ENCODE assay signal across 13 cellular contexts in genomic region chr14:100399052-100399849, GRCh38. TPM values are rescaled to one million over a fixed set of nuclear protein-coding genes. Genes with fewer than 3 reads are reported as not detected.
A peak's percentile ranks its signal among the peaks of the same experiment; 100 is the strongest.
DNase-seq lines count a peak whose midpoint lies in the region; ATAC-seq and TF ChIP-seq lines count a peak whose summit lies in the region.
"Had no signal": no experiment of that assay in that cellular context is flagged by ENCODE, and none has a peak within 500 bp of the region (broad histone marks: within the 10 kb centered on the region; RNA-seq: fewer than 3 reads in every experiment).

No MANE protein-coding gene starts in this region.

- no peaks in the 10 kb centered on the region for H3K9me2 ChIP-seq in neural cell (ENCODE audit: insufficient read depth, low read length)

- TF ChIP-seq CTCF in neural cell (IDR thresholded peaks at IDR 0.05; ENCODE audit: poor library complexity, severe bottlenecking): no peak

- intact Hi-C loops in left ventricle myocardium superior (cut with micrococcal nuclease): no loop called here

- no peak for ATAC-seq in central memory CD8-positive, alpha-beta T cell (replicated peaks; ENCODE audit: extremely low read depth, poor library complexity, severe bottlenecking)
- ATAC-seq in stimulated activated effector memory CD8-positive, alpha-beta T cell treated with anti-CD3 and anti-CD28 coated beads, Interleukin-12 subunit alpha, Interleukin-12 subunit beta, amount 100 ng/mL, for 72 hours: no peak
- ATAC-seq in left ventricle myocardium superior: no peak

- TF ChIP-seq EP300 in neural cell (conservative IDR thresholded peaks at IDR 0.05; ENCODE audit: poor library complexity, severe bottlenecking): no peak

- no peak overlapping the region for H3K4me3 Mint-ChIP-seq in central memory CD8-positive, alpha-beta T cell
- H3K4me3 Mint-ChIP-seq in stimulated activated effector memory CD8-positive, alpha-beta T cell treated with anti-CD3 and anti-CD28 coated beads, Interleukin-12 subunit alpha, Interleukin-12 subunit beta, amount 100 ng/mL, for 72 hours: no peak overlapping the region

- no peak for TF ChIP-seq RAD21 in neural cell (conservative IDR thresholded peaks at IDR 0.05)

- H3K27me3 Mint-ChIP-seq in central memory CD8-positive, alpha-beta T cell: no peaks in the 10 kb centered on the region

- no peaks in the 10 kb centered on the region for H3K36me3 ChIP-seq in neural cell (ENCODE audit: insufficient read depth, low read length)
- H3K36me3 ChIP-seq: esophagus muscularis mucosa, thyroid gland had no signal

- no peaks in the 10 kb centered on the region for H3F3A ChIP-seq in neural cell (ENCODE audit: insufficient read depth, low read length, poor library complexity, severe bottlenecking)

- H3K79me2 ChIP-seq in neural cell (replicated peaks; ENCODE audit: insufficient read depth, low read length): no peaks in the 10 kb centered on the region

- no peaks in the 10 kb centered on the region for H3K36me3 Mint-ChIP-seq in central memory CD8-positive, alpha-beta T cell (ENCODE audit: insufficient read depth)
- no peaks in the 10 kb centered on the region for H3K36me3 Mint-ChIP-seq in stimulated activated effector memory CD8-positive, alpha-beta T cell treated with anti-CD3 and anti-CD28 coated beads, Interleukin-12 subunit alpha, Interleukin-12 subunit beta, amount 100 ng/mL, for 72 hours

- H3K4me1 Mint-ChIP-seq in central memory CD8-positive, alpha-beta T cell: peaks cover 33% of the 10 kb centered on the region
- H3K4me1 Mint-ChIP-seq in stimulated activated effector memory CD8-positive, alpha-beta T cell treated with anti-CD3 and anti-CD28 coated beads, Interleukin-12 subunit alpha, Interleukin-12 subunit beta, amount 100 ng/mL, for 72 hours: peaks cover 34% of the 10 kb centered on the region

- H3K9me3 ChIP-seq in neural cell (ENCODE audit: low read length): no peaks in the 10 kb centered on the region
- H3K9me3 ChIP-seq: esophagus muscularis mucosa, thyroid gland had no signal

- H3K4me2 ChIP-seq in neural cell (ENCODE audit: low read length): peak overlapping the region; percentile 57

- peak overlapping the region; percentile 17 for H3K27ac Mint-ChIP-seq in central memory CD8-positive, alpha-beta T cell (ENCODE audit: low read depth)
- no peak overlapping the region for H3K27ac Mint-ChIP-seq in stimulated activated effector memory CD8-positive, alpha-beta T cell treated with anti-CD3 and anti-CD28 coated beads, Interleukin-12 subunit alpha, Interleukin-12 subunit beta, amount 100 ng/mL, for 72 hours
- H3K27ac Mint-ChIP-seq: activated T-helper 2 cell treated with anti-CD3 and anti-CD28 coated beads, Interferon-gamma antibody, Interleukin-2, Interleukin-4, amounts not matched to agents 10 μg/mL and 5 μg/mL and 100 μg/mL, durations not matched to agents 14 hours and 24 hours and 36 hours had no signal

- no peaks in the 10 kb centered on the region for H3K9me3 Mint-ChIP-seq in central memory CD8-positive, alpha-beta T cell
- no peaks in the 10 kb centered on the region for H3K9me3 Mint-ChIP-seq in stimulated activated effector memory CD8-positive, alpha-beta T cell treated with anti-CD3 and anti-CD28 coated beads, Interleukin-12 subunit alpha, Interleukin-12 subunit beta, amount 100 ng/mL, for 72 hours
- H3K9me3 Mint-ChIP-seq: activated T-helper 2 cell treated with anti-CD3 and anti-CD28 coated beads, Interferon-gamma antibody, Interleukin-2, Interleukin-4, amounts not matched to agents 10 μg/mL and 5 μg/mL and 100 μg/mL, durations not matched to agents 14 hours and 24 hours and 36 hours had no signal

- no peaks in the 10 kb centered on the region for H4K20me1 ChIP-seq in neural cell (ENCODE audit: insufficient read depth)

- DNase-seq in DMS79 (lab: John Stamatoyannopoulos, UW): peak; percentile 11
- DNase-seq in NOMO-1 (lab: John Stamatoyannopoulos, UW; ENCODE audit: unreplicated experiment in 2 of 2): peak; percentile 34 to 51
- DNase-seq in central memory CD8-positive, alpha-beta T cell (ENCODE audit: low spot score in 2 of 2): no peak
- no peak for DNase-seq in stimulated activated effector memory CD8-positive, alpha-beta T cell treated with anti-CD3 and anti-CD28 coated beads, Interleukin-12 subunit alpha, Interleukin-12 subunit beta, amount 100 ng/mL, for 72 hours (ENCODE audit: low spot score in 2 of 2)
- DNase-seq in SW480 (ENCODE audit: low spot score): no peak
- DNase-seq in NCI-H1417 treated with DMSO at 0.1 percent for 48 hours (lab: John Stamatoyannopoulos, UW): no peak
- DNase-seq in left ventricle myocardium superior: no peak
- DNase-seq: dermis blood vessel endothelial cell, left cardiac atrium, thyroid gland had no signal

- H3K9ac ChIP-seq in neural cell (ENCODE audit: low read length): peak overlapping the region; percentile 44

- peak overlapping the region; percentile 35 for H3K4me3 ChIP-seq in neural cell (ENCODE audit: low read length)
- H3K4me3 ChIP-seq: esophagus muscularis mucosa, thyroid gland had no signal

- H3K27ac ChIP-seq in neural cell (ENCODE audit: low read length): peak overlapping the region; percentile 71
- H3K27ac ChIP-seq: esophagus muscularis mucosa, thyroid gland had no signal

- H3K27me3 ChIP-seq in neural cell (ENCODE audit: insufficient read depth, low read depth, low read length): no peaks in the 10 kb centered on the region
- H3K27me3 ChIP-seq: esophagus muscularis mucosa, thyroid gland had no signal

- H2AFZ ChIP-seq in neural cell (ENCODE audit: low read depth, low read length): no peak overlapping the region

TF ChIP-seq in neural cell, 6 proteins besides CTCF, POLR2A, EP300 and RAD21:
- TF ChIP-seq, protein P1, sequence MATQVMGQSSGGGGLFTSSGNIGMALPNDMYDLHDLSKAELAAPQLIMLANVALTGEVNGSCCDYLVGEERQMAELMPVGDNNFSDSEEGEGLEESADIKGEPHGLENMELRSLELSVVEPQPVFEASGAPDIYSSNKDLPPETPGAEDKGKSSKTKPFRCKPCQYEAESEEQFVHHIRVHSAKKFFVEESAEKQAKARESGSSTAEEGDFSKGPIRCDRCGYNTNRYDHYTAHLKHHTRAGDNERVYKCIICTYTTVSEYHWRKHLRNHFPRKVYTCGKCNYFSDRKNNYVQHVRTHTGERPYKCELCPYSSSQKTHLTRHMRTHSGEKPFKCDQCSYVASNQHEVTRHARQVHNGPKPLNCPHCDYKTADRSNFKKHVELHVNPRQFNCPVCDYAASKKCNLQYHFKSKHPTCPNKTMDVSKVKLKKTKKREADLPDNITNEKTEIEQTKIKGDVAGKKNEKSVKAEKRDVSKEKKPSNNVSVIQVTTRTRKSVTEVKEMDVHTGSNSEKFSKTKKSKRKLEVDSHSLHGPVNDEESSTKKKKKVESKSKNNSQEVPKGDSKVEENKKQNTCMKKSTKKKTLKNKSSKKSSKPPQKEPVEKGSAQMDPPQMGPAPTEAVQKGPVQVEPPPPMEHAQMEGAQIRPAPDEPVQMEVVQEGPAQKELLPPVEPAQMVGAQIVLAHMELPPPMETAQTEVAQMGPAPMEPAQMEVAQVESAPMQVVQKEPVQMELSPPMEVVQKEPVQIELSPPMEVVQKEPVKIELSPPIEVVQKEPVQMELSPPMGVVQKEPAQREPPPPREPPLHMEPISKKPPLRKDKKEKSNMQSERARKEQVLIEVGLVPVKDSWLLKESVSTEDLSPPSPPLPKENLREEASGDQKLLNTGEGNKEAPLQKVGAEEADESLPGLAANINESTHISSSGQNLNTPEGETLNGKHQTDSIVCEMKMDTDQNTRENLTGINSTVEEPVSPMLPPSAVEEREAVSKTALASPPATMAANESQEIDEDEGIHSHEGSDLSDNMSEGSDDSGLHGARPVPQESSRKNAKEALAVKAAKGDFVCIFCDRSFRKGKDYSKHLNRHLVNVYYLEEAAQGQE (IDR thresholded peaks at IDR 0.05; ENCODE audit: borderline replicate concordance): peak; percentile 23
- TF ChIP-seq POLR2AphosphoS5 (IDR thresholded peaks at IDR 0.05) (peak; percentile 20), TAF1 (IDR thresholded peaks at IDR 0.05; ENCODE audit: low read depth) (no peak), MXI1 (conservative IDR thresholded peaks at IDR 0.05; ENCODE audit: poor library complexity, severe bottlenecking) (no peak)

RNA-seq across cellular contexts. Expression of gene WDR25, which starts 23.0 kb away (rescaled TPM):
- 26.3 and 30.2 TPM in 2 replicates for polyA plus RNA-seq in neural cell
- 31.4 and 39.8 TPM in 2 replicates for polyA minus RNA-seq in neural cell
- total RNA-seq in left ventricle myocardium superior: 4.5 TPM

Comparison
In these comparisons a context has a peak if more than half of its experiments do, and no peak if none do; other contexts are left out.
1. DNase-seq: peak in DMS79 (single experiment) and NOMO-1 (2 of 2); none in central memory CD8-positive, alpha-beta T cell (0 of 2), stimulated activated effector memory CD8-positive, alpha-beta T cell treated with anti-CD3 and anti-CD28 coated beads, Interleukin-12 subunit alpha, Interleukin-12 subunit beta, amount 100 ng/mL, for 72 hours (0 of 2), SW480 (single experiment), NCI-H1417 treated with DMSO at 0.1 percent for 48 hours (single experiment) and left ventricle myocardium superior (single experiment).